ENCODE assay signal across 8 cellular contexts in the genomic region with DNA sequence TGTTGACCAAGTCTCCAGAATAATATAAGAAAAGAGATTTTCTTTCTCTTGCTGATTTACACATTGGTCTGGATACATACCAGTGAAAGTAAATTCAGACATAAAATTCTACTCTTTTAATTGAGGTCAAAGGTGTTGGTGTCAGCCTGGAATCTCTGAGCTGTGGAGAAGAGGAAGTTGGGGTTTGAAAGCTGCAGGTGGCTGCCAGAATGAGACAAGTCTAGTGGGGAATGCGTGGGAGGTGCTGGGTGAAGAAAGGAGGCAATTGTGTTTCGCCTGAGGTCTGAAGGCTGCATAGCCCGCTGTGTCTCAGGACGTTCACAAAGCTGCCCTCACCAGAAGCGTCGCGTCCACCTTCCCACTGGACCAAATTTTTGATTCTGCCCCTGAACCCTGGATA. TPM values are rescaled to one million over a fixed set of nuclear protein-coding genes. Genes with fewer than 3 reads are reported as not detected.
A peak's percentile ranks its signal among the peaks of the same experiment; 100 is the strongest.
DNase-seq lines count a peak whose midpoint lies in the region; ATAC-seq and TF ChIP-seq lines count a peak whose summit lies in the region.

No MANE protein-coding gene starts in this region.

- peaks cover 53 to 89% (median 82%) of the 10 kb centered on the region in 10 experiments for H3K4me1 ChIP-seq in BLaER1 treated with 17β-estradiol and CSF1 and Interleukin-3, amounts not matched to agents 10 nM and 100 nM
- H3K4me1 ChIP-seq in upper lobe of right lung = no peaks in the 10 kb centered on the region

- H3K36me3 ChIP-seq in BLaER1 treated with 17β-estradiol and CSF1 and Interleukin-3, amounts not matched to agents 10 nM and 100 nM = no peaks in the 10 kb centered on the region
- H3K36me3 ChIP-seq in upper lobe of right lung (no peaks in the 10 kb centered on the region), MG63 (no peaks in the 10 kb centered on the region)

- no peaks in the 10 kb centered on the region for H4K20me1 ChIP-seq in BLaER1 treated with 17β-estradiol and CSF1 and Interleukin-3, amounts not matched to agents 10 nM and 100 nM

- H3K36me3 Mint-ChIP-seq in activated naive CD4-positive, alpha-beta T cell treated with anti-CD3 and anti-CD28 coated beads, Interleukin-2, amount 50 U/mL, for 24 hours = no peaks in the 10 kb centered on the region
- no peaks in the 10 kb centered on the region for H3K36me3 Mint-ChIP-seq in CD14-positive monocyte

- TF ChIP-seq CTCF in upper lobe of right lung (IDR thresholded peaks at IDR 0.05) (no peak), CD14-positive monocyte (IDR thresholded peaks at IDR 0.05) (no peak)

- H3K9me3 Mint-ChIP-seq in activated naive CD4-positive, alpha-beta T cell treated with anti-CD3 and anti-CD28 coated beads, Interleukin-2, amount 50 U/mL, for 24 hours = no peaks in the 10 kb centered on the region
- H3K9me3 Mint-ChIP-seq in CD14-positive monocyte = peaks cover 0 to 2% (median 0%) of the 10 kb centered on the region in 7 donors

- no peaks in the 10 kb centered on the region for H3K27me3 ChIP-seq in BLaER1 treated with 17β-estradiol and CSF1 and Interleukin-3, amounts not matched to agents 10 nM and 100 nM
- H3K27me3 ChIP-seq in upper lobe of right lung = no peaks in the 10 kb centered on the region
- H3K27me3 ChIP-seq in MG63 = no peaks in the 10 kb centered on the region

- H3K4me2 ChIP-seq in BLaER1 treated with 17β-estradiol and CSF1 and Interleukin-3, amounts not matched to agents 10 nM and 100 nM = peak overlapping the region; percentile 51 to 83 (median 72)

- DNase-seq in upper lobe of right lung (no peak), CD14-positive monocyte (ENCODE audit: low spot score) (no peak), pons (ENCODE audit: low spot score) (no peak), MG63 (no peak)

- peak overlapping the region in 2 of 10 experiments; percentile 12 to 30; a peak in 1 of 20 replicates for H3K4me3 ChIP-seq in BLaER1 treated with 17β-estradiol and CSF1 and Interleukin-3, amounts not matched to agents 10 nM and 100 nM
- H3K4me3 ChIP-seq in upper lobe of right lung = no peak overlapping the region
- no peak overlapping the region for H3K4me3 ChIP-seq in MG63

- H3K4me1 Mint-ChIP-seq in activated naive CD4-positive, alpha-beta T cell treated with anti-CD3 and anti-CD28 coated beads, Interleukin-2, amount 50 U/mL, for 24 hours = peaks cover 59% of the 10 kb centered on the region
- H3K4me1 Mint-ChIP-seq in CD14-positive monocyte = peaks cover 5% of the 10 kb centered on the region

- H3K9me3 ChIP-seq in BLaER1 treated with 17β-estradiol and CSF1 and Interleukin-3, amounts not matched to agents 10 nM and 100 nM (replicated peaks in 1 of 11) = peaks cover 0 to 32% (median 4%) of the 10 kb centered on the region in 11 experiments; a peak in 10 of 22 replicates
- no peaks in the 10 kb centered on the region for H3K9me3 ChIP-seq in upper lobe of right lung
- no peaks in the 10 kb centered on the region for H3K9me3 ChIP-seq in MG63

- peak overlapping the region; percentile 84 for H3K27ac Mint-ChIP-seq in activated naive CD4-positive, alpha-beta T cell treated with anti-CD3 and anti-CD28 coated beads, Interleukin-2, amount 50 U/mL, for 24 hours
- no peak overlapping the region for H3K27ac Mint-ChIP-seq in CD14-positive monocyte

- ATAC-seq in GM19438 (IDR thresholded peaks at IDR 0.05; ENCODE audit: low read depth, unreplicated experiment) (peak; percentile 80), HG03442 (IDR thresholded peaks at IDR 0.05; ENCODE audit: unreplicated experiment) (peak; percentile 87), upper lobe of right lung (peak; percentile 64)

- peak overlapping the region; percentile 49 for H3K4me3 Mint-ChIP-seq in activated naive CD4-positive, alpha-beta T cell treated with anti-CD3 and anti-CD28 coated beads, Interleukin-2, amount 50 U/mL, for 24 hours
- H3K4me3 Mint-ChIP-seq in CD14-positive monocyte = no peak overlapping the region

- no peaks in the 10 kb centered on the region for H3K27me3 Mint-ChIP-seq in activated naive CD4-positive, alpha-beta T cell treated with anti-CD3 and anti-CD28 coated beads, Interleukin-2, amount 50 U/mL, for 24 hours
- peaks cover 0 to 3% (median 0%) of the 10 kb centered on the region in 3 donors for H3K27me3 Mint-ChIP-seq in CD14-positive monocyte (ENCODE audit: low read depth in 3 of 3)

- H3K9ac ChIP-seq in BLaER1 treated with 17β-estradiol and CSF1 and Interleukin-3, amounts not matched to agents 10 nM and 100 nM = peak overlapping the region in 4 of 11 experiments; percentile 24 to 69 (median 40); a peak in 4 of 22 replicates

- intact Hi-C loops in upper lobe of right lung (cut with DNase I) (no loop called here), CD14-positive monocyte (cut with micrococcal nuclease) (no loop called here)

- peak overlapping the region in 6 of 11 experiments; percentile 2 to 85 (median 72); a peak in 9 of 22 replicates for H3K27ac ChIP-seq in BLaER1 treated with 17β-estradiol and CSF1 and Interleukin-3, amounts not matched to agents 10 nM and 100 nM
- H3K27ac ChIP-seq in upper lobe of right lung = no peak overlapping the region

RNA-seq across cellular contexts. Expression of a gene that starts 31.2 kb away (rescaled TPM):
- 0.93 TPM for total RNA-seq in upper lobe of right lung
- not detected for polyA plus RNA-seq in CD14-positive monocyte
- total RNA-seq in MG63 (2014; rRNA removed; shearing (Covaris generic); ENCODE audit: low replicate concordance) = 0.05 and 0.20 TPM in 2 replicates
